18 cellular contexts compared by ENCODE assay signal in genomic region chr2:66851449-66851872, GRCh38.
A peak's percentile ranks its signal among the peaks of the same experiment; 100 is the strongest.
DNase-seq lines count a peak whose midpoint lies in the region; ATAC-seq and TF ChIP-seq lines count a peak whose summit lies in the region.
"Had no signal": no experiment of that assay in that cellular context is flagged by ENCODE, and none has a peak within 500 bp of the region (broad histone marks: within the 10 kb centered on the region; RNA-seq: fewer than 3 reads in every experiment).

No MANE protein-coding gene starts in this region.

- H3K27ac ChIP-seq in 22Rv1 (peak overlapping the region; percentile 43; the same call in 1 of the 2 replicates), GM23248 (peak overlapping the region; percentile 45), lower lobe of right lung (no peak overlapping the region), endodermal cell (ENCODE audit: low read depth, low read length) (no peak overlapping the region)
- H3K27ac ChIP-seq: heart right ventricle, KMS-11, skin epidermis had no signal

- no peak overlapping the region for H3K4me2 ChIP-seq in GM23248 (ENCODE audit: unreplicated experiment)
- H3K4me2 ChIP-seq: KMS-11 had no signal

- H3K4me3 Mint-ChIP-seq in endodermal cell: no peak overlapping the region
- H3K4me3 Mint-ChIP-seq: effector memory CD8-positive, alpha-beta T cell; nephron had no signal

- H3K9ac ChIP-seq in GM23248 (no peak overlapping the region), endodermal cell (ENCODE audit: extremely low read depth, low read length, poor library complexity, severe bottlenecking) (no peak overlapping the region)
- H3K9ac ChIP-seq: KMS-11 had no signal

- no peaks in the 10 kb centered on the region for H3K36me3 Mint-ChIP-seq in endodermal cell (ENCODE audit: low read depth)

- in situ Hi-C loops in GM23248 (cut with MboI): no loop called here

- H4K20me1 ChIP-seq in GM23248 (ENCODE audit: insufficient read depth): no peaks in the 10 kb centered on the region

- no peaks in the 10 kb centered on the region for H3K79me2 ChIP-seq in GM23248 (ENCODE audit: insufficient read depth)

- intact Hi-C loops in lower lobe of right lung (cut with DNase I): no loop called here

- TF ChIP-seq CTCF in 22Rv1 (IDR thresholded peaks at IDR 0.05) (no peak), cardiac fibroblast (IDR thresholded peaks at IDR 0.05; ENCODE audit: low read depth, low read length) (no peak), lower lobe of right lung (IDR thresholded peaks at IDR 0.05) (no peak), endodermal cell (conservative IDR thresholded peaks at IDR 0.05) (no peak)

- no peaks in the 10 kb centered on the region for H3K27me3 ChIP-seq in GM23248 (replicated peaks; ENCODE audit: insufficient read depth)
- no peaks in the 10 kb centered on the region for H3K27me3 ChIP-seq in lower lobe of right lung (ENCODE audit: low read depth)
- H3K27me3 ChIP-seq in endodermal cell (ENCODE audit: control insufficient read depth, insufficient read depth, low read length, poor library complexity, severe bottlenecking): peaks cover 6% of the 10 kb centered on the region
- H3K27me3 ChIP-seq: heart right ventricle had no signal

- H2AFZ ChIP-seq in GM23248: no peak overlapping the region

- H3F3A ChIP-seq in GM23248 (ENCODE audit: insufficient read depth): peaks cover 16% of the 10 kb centered on the region

- ATAC-seq in lower lobe of right lung: peak; percentile 62 to 70
- ATAC-seq: effector memory CD8-positive, alpha-beta T cell; heart right ventricle; left lobe of liver; Right ventricle myocardium inferior had no signal

- no peaks in the 10 kb centered on the region for H3K9me3 Mint-ChIP-seq in endodermal cell

- H3K27me3 Mint-ChIP-seq in endodermal cell (ENCODE audit: insufficient read depth): peaks cover 12% of the 10 kb centered on the region
- H3K27me3 Mint-ChIP-seq: effector memory CD8-positive, alpha-beta T cell had no signal

- no peaks in the 10 kb centered on the region for H3K9me2 ChIP-seq in GM23248 (ENCODE audit: insufficient read depth)

- no peak overlapping the region for H3K4me3 ChIP-seq in GM23248
- no peak overlapping the region for H3K4me3 ChIP-seq in cardiac fibroblast (replicated peaks in 1 of 2; ENCODE audit: low read depth in 2 of 2, low read length in 2 of 2)
- no peak overlapping the region for H3K4me3 ChIP-seq in lower lobe of right lung
- H3K4me3 ChIP-seq in endodermal cell (ENCODE audit: low read length): no peak overlapping the region
- H3K4me3 ChIP-seq: heart right ventricle, skin epidermis had no signal

- H3K4me1 ChIP-seq in GM23248 (ENCODE audit: insufficient read depth) (0 out of 2 replicates have a peak, but pooled peaks cover 5% of the 10 kb centered on the region), lower lobe of right lung (peaks cover 22% of the 10 kb centered on the region), endodermal cell (ENCODE audit: control insufficient read depth, insufficient read depth, low read length) (peaks cover 4% of the 10 kb centered on the region)

- DNase-seq in GM23248 (peak; percentile 93), cardiac fibroblast (ENCODE audit: low read depth in 2 of 2) (peak; percentile 65 to 92), lower lobe of right lung (no peak), NCI-H1417 treated with DMSO at 0.1 percent for 48 hours (lab: John Stamatoyannopoulos, UW) (no peak), anterior cingulate cortex (lab: John Stamatoyannopoulos, UW) (no peak), NCI-H526 (lab: John Stamatoyannopoulos, UW) (no peak), endodermal cell (no peak)
- DNase-seq: aorta; effector memory CD8-positive, alpha-beta T cell; heart right ventricle; NCI-H187; NCI-H774 had no signal

- peaks cover 11% of the 10 kb centered on the region for H3K4me1 Mint-ChIP-seq in endodermal cell

- H3K9me3 ChIP-seq in GM23248 (ENCODE audit: low read depth) (no peaks in the 10 kb centered on the region), lower lobe of right lung (no peaks in the 10 kb centered on the region), endodermal cell (ENCODE audit: control insufficient read depth, low read length) (no peaks in the 10 kb centered on the region)
- H3K9me3 ChIP-seq: heart right ventricle had no signal

- H3K27ac Mint-ChIP-seq in endodermal cell: no peak overlapping the region
- H3K27ac Mint-ChIP-seq: effector memory CD8-positive, alpha-beta T cell had no signal

- H3K36me3 ChIP-seq in GM23248 (ENCODE audit: low read depth) (no peaks in the 10 kb centered on the region), lower lobe of right lung (no peaks in the 10 kb centered on the region), endodermal cell (ENCODE audit: control insufficient read depth, insufficient read depth, low read length) (no peaks in the 10 kb centered on the region)
- H3K36me3 ChIP-seq: heart right ventricle had no signal

- 0 to 7% methylated on average over 1 of the region's 1 CpG for WGBS in GM23248 (ENCODE audit: low coverage in 1 of 2, low lambda C conversion rate in 2 of 2, missing lambda C conversion rate in 2 of 2), 2 experiments
- WGBS in endodermal cell (ENCODE audit: insufficient coverage in 1 of 2, insufficient read length in 1 of 2), 2 experiments: 78 to 83% methylated on average over 1 of the region's 1 CpG

Comparison
In these comparisons a context has a peak if more than half of its experiments do, and no peak if none do; other contexts are left out.
1. H3K27ac ChIP-seq: peak in 22Rv1 (single experiment) and GM23248 (single experiment); none in lower lobe of right lung (single experiment) and endodermal cell (single experiment).
2. DNase-seq: peak in GM23248 (single experiment) and cardiac fibroblast (2 of 2); none in lower lobe of right lung (single experiment), NCI-H1417 treated with DMSO at 0.1 percent for 48 hours (single experiment), anterior cingulate cortex (0 of 58), NCI-H526 (0 of 2) and endodermal cell (single experiment).